Comparison of ENCODE assay signal across 16 cellular contexts in genomic region chr7:87447251-87447650, GRCh38. TPM values are rescaled to one million over a fixed set of nuclear protein-coding genes. Genes with fewer than 3 reads are reported as not detected.
DNase-seq lines count a peak whose midpoint lies in the region; ATAC-seq and TF ChIP-seq lines count a peak whose summit lies in the region.
"Had no signal": no experiment of that assay in that cellular context is flagged by ENCODE, and none has a peak within 500 bp of the region (broad histone marks: within the 10 kb centered on the region; RNA-seq: fewer than 3 reads in every experiment).

No MANE protein-coding gene starts in this region.

- no peak for TF ChIP-seq CTCF in fibroblast of the aortic adventitia (IDR thresholded peaks at IDR 0.05; ENCODE audit: insufficient read depth, low read length)

- H3K36me3 ChIP-seq in adipocyte (ENCODE audit: control insufficient read depth, insufficient read depth, low read length, severe bottlenecking): no peaks in the 10 kb centered on the region

- no peak overlapping the region for H3K9ac ChIP-seq in adipocyte (ENCODE audit: low read length)

- peaks cover 7% of the 10 kb centered on the region for H3K4me1 ChIP-seq in adipocyte (ENCODE audit: control insufficient read depth, insufficient read depth, low read length)

- H3K9me3 ChIP-seq in adipocyte (ENCODE audit: control insufficient read depth, low read length): no peaks in the 10 kb centered on the region

- H3K4me3 ChIP-seq in adipocyte (ENCODE audit: low read length): no peak overlapping the region
- no peak overlapping the region for H3K4me3 ChIP-seq in fibroblast of the aortic adventitia (ENCODE audit: low read depth, low read length)
- H3K4me3 ChIP-seq: K562 had no signal

- intact Hi-C loops in sciatic nerve (cut with DNase I): no loop called here

- DNase-seq in A172 (ENCODE audit: low spot score) (peak; percentile 31), EL (peak; percentile 4), adipocyte (ENCODE audit: low read depth) (peak; percentile 7), fibroblast of the aortic adventitia (ENCODE audit: low read depth) (peak; percentile 21), COLO668 (lab: John Stamatoyannopoulos, UW; ENCODE audit: unreplicated experiment) (no peak), nucleus accumbens (lab: John Stamatoyannopoulos, UW) (no peak), sciatic nerve (ENCODE audit: low spot score) (no peak)
- DNase-seq in stimulated activated naive CD8-positive, alpha-beta T cell treated with anti-CD3 and anti-CD28 coated beads, Interleukin-15, Interleukin-2, amounts not matched to agents 100 U/mL and 50 U/mL, for 24 hours: no peak
- DNase-seq: C1 segment of cervical spinal cord, COR-L47, NCI-H1105, NCI-H1694 treated with DMSO at 0.1 percent for 48 hours, NCI-H2227 treated with DMSO at 0.1 percent for 48 hours, NCI-H524 treated with DMSO at 0.1 percent for 48 hours, PC-3 had no signal

- no peaks in the 10 kb centered on the region for H3K27me3 ChIP-seq in adipocyte (replicated peaks; ENCODE audit: control insufficient read depth, insufficient read depth, low read length)

- no peak for ATAC-seq in stimulated activated naive CD8-positive, alpha-beta T cell treated with anti-CD3 and anti-CD28 coated beads, Interleukin-15, Interleukin-2, amounts not matched to agents 100 U/mL and 50 U/mL, for 24 hours
- ATAC-seq in sciatic nerve: no peak
- ATAC-seq: K562, PC-3 had no signal

RNA-seq across cellular contexts. Expression of gene ABCB4, which starts 28.2 kb away (rescaled TPM):
- not detected in 2 replicates for total RNA-seq in A172 (2014; rRNA removed; shearing (Covaris generic))
- total RNA-seq in fibroblast of the aortic adventitia (ENCODE audit: low replicate concordance): 0.81 TPM in 1 of 2 replicates, not detected in the other
- 3.3 TPM for total RNA-seq in sciatic nerve
- total RNA-seq: PC-3 had no signal

Comparison
In these comparisons a context has a peak if more than half of its experiments do, and no peak if none do; other contexts are left out.
1. DNase-seq: peak in A172 (single experiment), EL (single experiment), adipocyte (single experiment) and fibroblast of the aortic adventitia (single experiment); none in COLO668 (single experiment), nucleus accumbens (0 of 56), stimulated activated naive CD8-positive, alpha-beta T cell treated with anti-CD3 and anti-CD28 coated beads, Interleukin-15, Interleukin-2, amounts not matched to agents 100 U/mL and 50 U/mL, for 24 hours (single experiment) and sciatic nerve (single experiment).